Comparison of ENCODE assay signal across 8 cellular contexts in genomic region chr3:127697531-127698240, GRCh38. TPM values are rescaled to one million over a fixed set of nuclear protein-coding genes. Genes with fewer than 3 reads are reported as not detected.
DNase-seq lines count a peak whose midpoint lies in the region; ATAC-seq and TF ChIP-seq lines count a peak whose summit lies in the region.

No MANE protein-coding gene starts in this region.

- H3K9me3 Mint-ChIP-seq in HFFc6: no peaks in the 10 kb centered on the region

- ATAC-seq in right lobe of liver (peak; percentile 47 to 66 (median 61)), GM18511 (IDR thresholded peaks at IDR 0.05; ENCODE audit: unreplicated experiment) (no peak)

- peak overlapping the region; percentile 63 for H3K4me3 Mint-ChIP-seq in HFFc6

- H3K9me3 ChIP-seq in right lobe of liver: no peaks in the 10 kb centered on the region

- peak overlapping the region; percentile 47 to 84 (median 68) for H3K27ac ChIP-seq in right lobe of liver

- no peak for TF ChIP-seq POLR2A in right lobe of liver (IDR thresholded peaks at IDR 0.05)

- TF ChIP-seq CTCF in HFFc6 (IDR thresholded peaks at IDR 0.05) (no peak), right lobe of liver (IDR thresholded peaks at IDR 0.05) (no peak)

- H3K36me3 ChIP-seq in right lobe of liver: peaks cover 0 to 6% (median 2%) of the 10 kb centered on the region in 4 donors

- 33% methylated on average over 9 of the region's 16 CpGs for whole genome bisulfite sequencing in right lobe of liver (ENCODE audit: insufficient coverage, low coverage, low lambda C conversion rate, missing lambda C conversion rate)

- H3K27me3 ChIP-seq in right lobe of liver: no peaks in the 10 kb centered on the region

- H3K4me1 ChIP-seq in right lobe of liver: peaks cover 0 to 61% (median 18%) of the 10 kb centered on the region in 4 donors

- intact Hi-C loops in right lobe of liver (cut with DNase I): loop anchor here in 1 of 2 donors (10.0 kb wide), 1 partner anchor 137 kb away; no protein-coding TSS in a partner anchor

- H3K27me3 Mint-ChIP-seq in HFFc6 (ENCODE audit: insufficient read depth): no peaks in the 10 kb centered on the region; the same call in none of the 2 replicates

- peak; percentile 70 for DNase-seq in GM04503 (ENCODE audit: low read depth)
- DNase-seq in HFFc6: peak; percentile 76
- peak; percentile 22 to 37 for DNase-seq in NCI-H187 (lab: John Stamatoyannopoulos, UW)
- DNase-seq in UCSD-AML1 (lab: John Stamatoyannopoulos, UW; ENCODE audit: unreplicated experiment): peak; percentile 46
- peak; percentile 85 for DNase-seq in dermis blood vessel endothelial cell
- DNase-seq in right lobe of liver: peak; percentile 75 to 87 (median 79)
- peak; percentile 10 to 34 for DNase-seq in stimulated activated CD4-positive, alpha-beta T cell treated with anti-CD3 and anti-CD28 coated beads, Interleukin-4, amount 100 ng/mL, for 4 hours

- H3K36me3 Mint-ChIP-seq in HFFc6 (ENCODE audit: low read depth): peaks cover 11% of the 10 kb centered on the region; the same call in 1 of the 2 replicates

- H3K4me3 ChIP-seq in right lobe of liver: peak overlapping the region in 1 of 3 donors; percentile 18

- peak overlapping the region; percentile 91 for H3K27ac Mint-ChIP-seq in HFFc6

- H3K4me1 Mint-ChIP-seq in HFFc6 (ENCODE audit: low read depth): peaks cover 58% of the 10 kb centered on the region

RNA-seq across cellular contexts. Expression of gene ABTB1, which starts 24.9 kb away (rescaled TPM):
- 10 to 100 TPM in 4 of 6 experiments, 1 to 10 TPM in 2; 9.5 to 14.0 (median 11.5) TPM for total RNA-seq in HFFc6 (2021; fragmentation: NEBNext Ultra II Directional; extraction: Animal tissue kit (Norgen Biotek cat#: 25700))
- total RNA-seq in dermis blood vessel endothelial cell (12.8 and 14.4 TPM in 2 replicates), right lobe of liver (10 to 100 TPM in 5 of 6 experiments, 1 to 10 TPM in 1; 9.4 to 20.3 (median 12.2) TPM)

Comparison
In these comparisons a context has a peak if more than half of its experiments do, and no peak if none do; other contexts are left out.
1. DNase-seq: peak in every context shown above with its lines; median percentile 85 in dermis blood vessel endothelial cell; 79 in right lobe of liver; 76 in HFFc6; 70 in GM04503; 46 in UCSD-AML1; 30 in NCI-H187; 22 in stimulated activated CD4-positive, alpha-beta T cell treated with anti-CD3 and anti-CD28 coated beads, Interleukin-4, amount 100 ng/mL, for 4 hours.